Comparison of ENCODE assay signal across 10 cellular contexts in the genomic region with DNA sequence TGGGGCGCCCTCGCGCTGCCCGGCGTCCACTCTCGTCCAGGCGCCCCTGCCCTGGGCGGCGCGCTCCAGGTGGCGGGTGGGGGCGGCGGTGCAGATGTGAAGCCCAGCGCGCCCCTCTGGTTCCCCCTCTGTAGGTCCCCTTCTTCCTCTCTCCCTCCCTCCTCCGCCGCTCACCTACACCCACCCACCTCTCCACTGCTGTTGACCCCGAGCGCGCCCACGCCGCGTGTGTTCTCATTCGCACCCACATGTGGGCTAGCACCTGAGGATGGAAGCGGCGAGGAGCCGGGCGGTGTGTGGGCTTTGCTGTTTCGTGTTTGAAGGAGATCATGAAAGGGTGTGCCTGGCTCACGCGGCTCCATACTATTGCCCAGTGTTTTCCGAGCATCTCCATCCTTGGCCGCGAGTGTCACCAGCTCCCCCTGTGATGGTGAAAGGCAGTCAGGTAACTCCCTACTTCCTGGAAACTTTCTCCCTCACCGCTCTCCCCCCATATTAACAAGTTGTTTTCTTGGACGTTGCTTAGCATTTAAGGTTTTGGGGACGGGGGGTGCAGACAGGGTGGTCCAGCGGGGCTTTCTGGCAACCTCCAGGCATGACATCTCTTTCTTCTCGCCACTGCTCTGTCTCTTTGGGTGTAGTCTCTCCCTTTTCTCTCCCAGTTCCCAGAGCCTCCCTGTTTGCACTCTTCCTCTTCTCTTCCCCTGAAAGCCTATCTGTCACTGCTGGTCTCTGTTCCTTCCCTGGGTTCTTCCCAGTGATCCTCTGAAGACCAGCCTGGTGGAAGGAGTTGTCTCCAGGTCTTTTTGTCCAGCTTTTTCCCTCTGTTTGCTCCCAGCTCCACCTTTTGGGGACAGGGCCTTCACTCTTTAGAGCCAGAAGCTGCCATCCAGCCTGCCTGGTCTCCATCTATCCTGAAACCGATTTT. TPM values are rescaled to one million over a fixed set of nuclear protein-coding genes. Genes with fewer than 3 reads are reported as not detected.
DNase-seq lines count a peak whose midpoint lies in the region; ATAC-seq and TF ChIP-seq lines count a peak whose summit lies in the region.
"Had no signal": no experiment of that assay in that cellular context is flagged by ENCODE, and none has a peak within 500 bp of the region (broad histone marks: within the 10 kb centered on the region; RNA-seq: fewer than 3 reads in every experiment).

No MANE protein-coding gene starts in this region.

- DNase-seq in H7 (peak; percentile 65), SW480 (ENCODE audit: low spot score) (peak; percentile 52), glutamatergic neuron (peak; percentile 31), skeletal muscle cell (ENCODE audit: low read depth) (no peak), GM13976 (ENCODE audit: low spot score) (no peak), 8988T (no peak)
- DNase-seq: hippocampal formation, SHP77 treated with DMSO at 0.1 percent for 48 hours had no signal

- no peak overlapping the region for H3K27ac Mint-ChIP-seq in glutamatergic neuron (ENCODE audit: unreplicated experiment)

- H3K4me3 ChIP-seq in H7 (ENCODE audit: insufficient read depth, low read depth, low read length) (peak overlapping the region; percentile 59), skeletal muscle cell (ENCODE audit: low read depth, low read length) (peak overlapping the region; percentile 64)

- H3K27me3 ChIP-seq in H7 (ENCODE audit: control insufficient read depth, insufficient read depth, low read length) = peaks cover 57% of the 10 kb centered on the region

- no peak for TF ChIP-seq CTCF in glutamatergic neuron (IDR thresholded peaks at IDR 0.05; ENCODE audit: partially characterized antibody, unreplicated experiment)
- TF ChIP-seq CTCF in GM13976 (IDR thresholded peaks at IDR 0.05; ENCODE audit: borderline replicate concordance, control extremely low read depth, extremely low read depth, insufficient read depth, missing control alignments) = no peak

- H3K4me3 Mint-ChIP-seq in glutamatergic neuron (ENCODE audit: unreplicated experiment) = peak overlapping the region; percentile 95

- peaks cover 21% of the 10 kb centered on the region for H3K27me3 Mint-ChIP-seq in glutamatergic neuron (ENCODE audit: unreplicated experiment)

- in situ Hi-C loops in GM13976 (cut with MboI; ENCODE audit: low sequenced_read_pairs, unreplicated experiment) = no loop called here

- no peak for TF ChIP-seq POLR2A in GM18505 (IDR thresholded peaks at IDR 0.05; ENCODE audit: borderline replicate concordance, extremely low read depth, insufficient read depth, insufficient read length)

- ATAC-seq in GM18511 (IDR thresholded peaks at IDR 0.05; ENCODE audit: unreplicated experiment) (no peak), GM18505 (IDR thresholded peaks at IDR 0.05; ENCODE audit: unreplicated experiment) (no peak)

- peaks cover 4% of the 10 kb centered on the region for H3K9me3 Mint-ChIP-seq in glutamatergic neuron (ENCODE audit: unreplicated experiment)

- no peaks in the 10 kb centered on the region for H3K36me3 Mint-ChIP-seq in glutamatergic neuron (ENCODE audit: unreplicated experiment)

- H3K36me3 ChIP-seq in H7 (replicated peaks; ENCODE audit: control insufficient read depth, insufficient read depth, low read length) = no peaks in the 10 kb centered on the region

- H3K4me1 Mint-ChIP-seq in glutamatergic neuron (ENCODE audit: low read depth, unreplicated experiment) = peaks cover 11% of the 10 kb centered on the region

RNA-seq across cellular contexts. Expression of a gene that starts 1.6 kb away (rescaled TPM):
- total RNA-seq in H7 (2014; rRNA removed; shearing (Covaris generic)) = 0.35 and 0.89 TPM in 2 replicates
- 11.0 TPM for total RNA-seq in glutamatergic neuron (ENCODE audit: unreplicated experiment)

RNA-seq across cellular contexts. Expression of a gene that starts 50.1 kb away (rescaled TPM):
- 18.5 and 19.8 TPM in 2 replicates for total RNA-seq in H7 (2014; rRNA removed; shearing (Covaris generic))
- 14.2 TPM for total RNA-seq in glutamatergic neuron (ENCODE audit: unreplicated experiment)

Comparison
In these comparisons a context has a peak if more than half of its experiments do, and no peak if none do; other contexts are left out.
1. DNase-seq: peak in H7 (single experiment), SW480 (single experiment) and glutamatergic neuron (single experiment); none in skeletal muscle cell (single experiment), GM13976 (single experiment) and 8988T (single experiment).